In genomic region chr17:36546418-36547093, GRCh38 we compare ENCODE assay signal across 8 cellular contexts. TPM values are rescaled to one million over a fixed set of nuclear protein-coding genes. Genes with fewer than 3 reads are reported as not detected.
DNase-seq lines count a peak whose midpoint lies in the region; ATAC-seq, FAIRE-seq and TF ChIP-seq lines count a peak whose summit lies in the region.

No MANE protein-coding gene starts in this region.

- H3K4me1 Mint-ChIP-seq in chondrocyte (ENCODE audit: low read depth) = peaks cover 47% of the 10 kb centered on the region
- peaks cover 39 to 46% of the 10 kb centered on the region in 2 donors for H3K4me1 Mint-ChIP-seq in natural killer cell

- H3K27me3 ChIP-seq in BLaER1 (no peaks in the 10 kb centered on the region), MM.1S (replicated peaks; ENCODE audit: insufficient read depth, low read length) (no peaks in the 10 kb centered on the region)

- H4K20me1 ChIP-seq in BLaER1 (peaks cover 61% of the 10 kb centered on the region), MM.1S (ENCODE audit: insufficient read depth, low read length) (peaks cover 28% of the 10 kb centered on the region)

- peak overlapping the region; percentile 81 for H3K4me3 ChIP-seq in BLaER1
- H3K4me3 ChIP-seq in MM.1S (ENCODE audit: low read length) = peak overlapping the region; percentile 84

- peak overlapping the region; percentile 94 for H3K4me3 Mint-ChIP-seq in chondrocyte (ENCODE audit: unreplicated experiment)
- H3K4me3 Mint-ChIP-seq in natural killer cell = peak overlapping the region; percentile 88

- H3K36me3 Mint-ChIP-seq in chondrocyte (ENCODE audit: low read depth) (no peaks in the 10 kb centered on the region), natural killer cell (no peaks in the 10 kb centered on the region)

- H3K9me3 ChIP-seq in BLaER1 (no peaks in the 10 kb centered on the region), MM.1S (replicated peaks; ENCODE audit: insufficient read depth, low read length) (no peaks in the 10 kb centered on the region)

- intact Hi-C loops in natural killer cell (cut with micrococcal nuclease) = loop anchor here (10.0 kb wide), 1 partner anchor 58 kb away; the partner anchor contains the start of gene MRM1

- no peak for FAIRE-seq in H54 (lab: Jason Lieb, UNC)

- H3K27ac ChIP-seq in BLaER1 (peak overlapping the region; percentile 93), MM.1S (ENCODE audit: low read length) (peak overlapping the region; percentile 78)

- peak overlapping the region; percentile 94 for H3K9ac ChIP-seq in BLaER1
- H3K9ac ChIP-seq in MM.1S (ENCODE audit: low read length) = peak overlapping the region; percentile 76

- no peaks in the 10 kb centered on the region for H3K9me3 Mint-ChIP-seq in chondrocyte (ENCODE audit: low read depth)
- no peaks in the 10 kb centered on the region for H3K9me3 Mint-ChIP-seq in natural killer cell

- H3K27me3 Mint-ChIP-seq in chondrocyte (ENCODE audit: low read depth) (no peaks in the 10 kb centered on the region), natural killer cell (ENCODE audit: low read depth in 2 of 2) (no peaks in the 10 kb centered on the region)

- ATAC-seq in natural killer cell = no peak

- DNase-seq in MM.1S (no peak), chondrocyte (ENCODE audit: low spot score) (no peak), natural killer cell (no peak), kidney tubule cell (ENCODE audit: low spot score) (no peak), CD1c-positive myeloid dendritic cell (ENCODE audit: extremely low spot score) (no peak), H54 (ENCODE audit: insufficient read length, low spot score) (no peak)
- DNase-seq in stimulated activated CD4-positive, alpha-beta T cell treated with anti-CD3 and anti-CD28 coated beads, Interleukin-12 subunit alpha, Interleukin-12 subunit beta, amount 100 ng/mL, for 4 hours = no peak

- no peak overlapping the region for H2AFZ ChIP-seq in MM.1S (ENCODE audit: low read length)

- H3K27ac Mint-ChIP-seq in chondrocyte (ENCODE audit: unreplicated experiment) = peak overlapping the region; percentile 95
- peak overlapping the region; percentile 98 to 99 for H3K27ac Mint-ChIP-seq in natural killer cell

- peaks cover 78% of the 10 kb centered on the region for H3K79me2 ChIP-seq in MM.1S (ENCODE audit: low read length)

- peak overlapping the region; percentile 92 for H3K4me2 ChIP-seq in BLaER1
- peak overlapping the region; percentile 90 for H3K4me2 ChIP-seq in MM.1S (ENCODE audit: low read depth, low read length)

- no peaks in the 10 kb centered on the region for H3K9me2 ChIP-seq in MM.1S (replicated peaks; ENCODE audit: insufficient read depth, low read length)

- H3K36me3 ChIP-seq in BLaER1 (peaks cover 21% of the 10 kb centered on the region; the same call in 1 of the 2 replicates), MM.1S (replicated peaks; ENCODE audit: insufficient read depth, low read length) (peaks cover 5% of the 10 kb centered on the region; the same call in 1 of the 2 replicates)

- H3F3A ChIP-seq in MM.1S (ENCODE audit: insufficient read depth, low read length) = peaks cover 26% of the 10 kb centered on the region

- TF ChIP-seq POLR2A in H54 (IDR thresholded peaks at IDR 0.05; ENCODE audit: low read depth, low read length) = no peak

- peaks cover 43% of the 10 kb centered on the region for H3K4me1 ChIP-seq in BLaER1
- peaks cover 30% of the 10 kb centered on the region for H3K4me1 ChIP-seq in MM.1S (ENCODE audit: low read length)

- TF ChIP-seq CTCF in MM.1S (IDR thresholded peaks at IDR 0.05; ENCODE audit: low read length) (no peak), chondrocyte (IDR thresholded peaks at IDR 0.05) (no peak), natural killer cell (IDR thresholded peaks at IDR 0.05) (no peak)

RNA-seq across cellular contexts. Expression of gene GGNBP2, which starts 1.8 kb away (rescaled TPM):
- total RNA-seq in chondrocyte = 62.7 to 70.8 TPM (median 68.2 TPM) in 3 replicates
- total RNA-seq in natural killer cell = 100 to 1,000 TPM; 183 to 233 (median 197) TPM

RNA-seq across cellular contexts. Expression of gene PIGW, which starts 11.8 kb away (rescaled TPM):
- total RNA-seq in chondrocyte (10.5 to 15.4 TPM (median 11.0 TPM) in 3 replicates), natural killer cell (1 to 10 TPM; 4.6 to 8.3 (median 5.0) TPM)

RNA-seq across cellular contexts. Expression of gene MYO19, which starts 11.9 kb away (rescaled TPM):
- 51.5 to 75.6 TPM (median 52.6 TPM) in 3 replicates for total RNA-seq in chondrocyte
- 100 to 1,000 TPM in 2 of 3 donors, 10 to 100 TPM in 1; 84.2 to 119 (median 104) TPM for total RNA-seq in natural killer cell

RNA-seq across cellular contexts. Expression of gene DHRS11, which starts 45.1 kb away (rescaled TPM):
- total RNA-seq in chondrocyte (4.2 to 7.0 TPM (median 5.1 TPM) in 3 replicates), natural killer cell (1 to 10 TPM; 2.7 to 6.0 (median 4.9) TPM)

RNA-seq across cellular contexts. Expression of gene MRM1, which starts 54.8 kb away (rescaled TPM):
- total RNA-seq in chondrocyte (2.5 to 3.9 TPM (median 2.6 TPM) in 3 replicates), natural killer cell (1 to 10 TPM; 1.3 to 2.8 (median 1.7) TPM)
